ENCODE assay signal across 22 cellular contexts in genomic region chr4:151207868-151208267, GRCh38.
DNase-seq lines count a peak whose midpoint lies in the region; ATAC-seq and TF ChIP-seq lines count a peak whose summit lies in the region.
"Had no signal": no experiment of that assay in that cellular context is flagged by ENCODE, and none has a peak within 500 bp of the region (broad histone marks: within the 10 kb centered on the region; RNA-seq: fewer than 3 reads in every experiment).

No MANE protein-coding gene starts in this region.

- peaks cover 39% of the 10 kb centered on the region for H3K4me1 ChIP-seq in cardiac muscle cell (ENCODE audit: low read depth)
- H3K4me1 ChIP-seq in right lobe of liver: peaks cover 0 to 12% (median 4%) of the 10 kb centered on the region in 4 donors
- H3K4me1 ChIP-seq in upper lobe of right lung: peaks cover 32% of the 10 kb centered on the region

- no peak for DNase-seq in cardiac muscle cell (ENCODE audit: low read depth in 1 of 2, low spot score in 1 of 2)
- DNase-seq in left ventricle myocardium superior: no peak
- no peak for DNase-seq in caudate nucleus (lab: John Stamatoyannopoulos, UW)
- DNase-seq in right lobe of liver: no peak
- DNase-seq in upper lobe of right lung: no peak
- DNase-seq in NCI-H1048 (lab: John Stamatoyannopoulos, UW): no peak
- no peak for DNase-seq in NCI-H1105 treated with DMSO at 0.1 percent for 48 hours (lab: John Stamatoyannopoulos, UW)
- DNase-seq: 8988T; Caco-2; DMS153; GDM1; H9; IMR-90; NCI-H1092; NCI-H146; NCI-H2029 treated with DMSO at 0.1 percent for 48 hours; NCI-H2171 treated with DMSO at 0.1 percent for 48 hours; NCI-H446; NCI-H69; NK-92 treated with Interleukin-12 subunit alpha and Interleukin-12 subunit beta, amount 100 ng/mL, for 24 hours had no signal

- H3K4me3 ChIP-seq in cardiac muscle cell (no peak overlapping the region), right lobe of liver (no peak overlapping the region), upper lobe of right lung (no peak overlapping the region)
- H3K4me3 ChIP-seq: Peyer's patch had no signal

- H3K27ac ChIP-seq in cardiac muscle cell (peak overlapping the region; percentile 81), caudate nucleus (ENCODE audit: low read depth, low read length) (peak overlapping the region; percentile 82), right lobe of liver (peak overlapping the region in 1 of 3 donors; percentile 68), upper lobe of right lung (peak overlapping the region; percentile 56)

- ATAC-seq in left ventricle myocardium superior: no peak
- ATAC-seq in right lobe of liver: peak in 1 of 4 donors; percentile 72
- no peak for ATAC-seq in upper lobe of right lung
- ATAC-seq in GM18909 (IDR thresholded peaks at IDR 0.05; ENCODE audit: poor library complexity, unreplicated experiment): no peak

- H3K27me3 ChIP-seq in cardiac muscle cell (no peaks in the 10 kb centered on the region), right lobe of liver (no peaks in the 10 kb centered on the region), upper lobe of right lung (no peaks in the 10 kb centered on the region)
- H3K27me3 ChIP-seq: Peyer's patch had no signal

- TF ChIP-seq POLR2A in right lobe of liver (IDR thresholded peaks at IDR 0.05): peak; percentile 22

- H3K36me3 ChIP-seq in cardiac muscle cell: no peaks in the 10 kb centered on the region
- H3K36me3 ChIP-seq in right lobe of liver: no peaks in the 10 kb centered on the region
- peaks cover 3% of the 10 kb centered on the region for H3K36me3 ChIP-seq in upper lobe of right lung
- H3K36me3 ChIP-seq: Peyer's patch had no signal

- intact Hi-C loops in left ventricle myocardium superior (cut with micrococcal nuclease) (no loop called here), right lobe of liver (cut with DNase I) (no loop called here), upper lobe of right lung (cut with DNase I) (no loop called here)

- WGBS in right lobe of liver (ENCODE audit: insufficient coverage, low coverage, low lambda C conversion rate, missing lambda C conversion rate): 25% methylated on average over 1 of the region's 1 CpG

- H3K9me3 ChIP-seq in cardiac muscle cell (ENCODE audit: low read depth) (no peaks in the 10 kb centered on the region), right lobe of liver (no peaks in the 10 kb centered on the region), upper lobe of right lung (no peaks in the 10 kb centered on the region)
- H3K9me3 ChIP-seq: Caco-2, Peyer's patch had no signal

- TF ChIP-seq CTCF in cardiac muscle cell (IDR thresholded peaks at IDR 0.05; ENCODE audit: low read depth, low read length): no peak
- no peak for TF ChIP-seq CTCF in right lobe of liver (IDR thresholded peaks at IDR 0.05)
- TF ChIP-seq CTCF in upper lobe of right lung (IDR thresholded peaks at IDR 0.05): no peak
